ENCODE assay signal across 1 cellular context in the genomic region with DNA sequence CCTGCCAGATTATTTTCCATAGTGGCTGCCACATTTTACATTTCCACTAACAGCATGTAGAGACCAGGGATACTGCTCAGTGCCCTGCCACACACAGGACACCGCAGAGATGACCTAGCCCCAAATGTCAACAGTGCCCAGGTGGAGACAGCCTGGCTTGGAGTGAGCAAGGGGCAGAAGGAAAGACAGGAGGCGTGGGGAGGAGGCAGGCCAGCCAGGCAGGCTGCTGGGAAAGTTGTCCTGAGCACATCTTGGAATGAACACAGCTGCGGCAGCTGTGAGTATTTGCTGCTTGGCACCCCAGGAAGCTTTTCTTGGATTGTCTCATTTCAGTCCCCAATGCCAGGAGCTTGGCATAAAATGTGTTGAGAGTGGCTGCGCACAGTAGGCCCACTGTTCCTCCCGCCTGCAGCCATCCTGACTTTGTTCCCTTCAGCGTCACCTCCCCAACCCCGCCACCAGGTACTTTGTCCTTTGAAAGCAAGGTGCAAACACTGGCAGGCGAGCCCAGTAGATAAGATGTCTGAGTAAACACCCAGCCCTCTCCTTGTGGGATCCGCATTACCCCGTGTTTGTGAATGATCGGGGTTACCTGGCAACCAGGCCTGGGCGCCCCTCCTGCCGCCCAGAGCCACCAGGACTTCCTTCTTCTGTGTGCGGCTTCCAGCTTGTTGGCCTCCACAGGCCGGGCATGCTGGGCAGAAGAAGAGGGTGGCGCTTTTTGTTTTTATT.
TF ChIP-seq lines count a peak whose summit lies in the region.

No MANE protein-coding gene starts in this region.

TF ChIP-seq in HepG2, 621 proteins besides CTCF, POLR2A, EP300 and RAD21 (continued from another document and continues in another):
- TF ChIP-seq, protein P1, sequence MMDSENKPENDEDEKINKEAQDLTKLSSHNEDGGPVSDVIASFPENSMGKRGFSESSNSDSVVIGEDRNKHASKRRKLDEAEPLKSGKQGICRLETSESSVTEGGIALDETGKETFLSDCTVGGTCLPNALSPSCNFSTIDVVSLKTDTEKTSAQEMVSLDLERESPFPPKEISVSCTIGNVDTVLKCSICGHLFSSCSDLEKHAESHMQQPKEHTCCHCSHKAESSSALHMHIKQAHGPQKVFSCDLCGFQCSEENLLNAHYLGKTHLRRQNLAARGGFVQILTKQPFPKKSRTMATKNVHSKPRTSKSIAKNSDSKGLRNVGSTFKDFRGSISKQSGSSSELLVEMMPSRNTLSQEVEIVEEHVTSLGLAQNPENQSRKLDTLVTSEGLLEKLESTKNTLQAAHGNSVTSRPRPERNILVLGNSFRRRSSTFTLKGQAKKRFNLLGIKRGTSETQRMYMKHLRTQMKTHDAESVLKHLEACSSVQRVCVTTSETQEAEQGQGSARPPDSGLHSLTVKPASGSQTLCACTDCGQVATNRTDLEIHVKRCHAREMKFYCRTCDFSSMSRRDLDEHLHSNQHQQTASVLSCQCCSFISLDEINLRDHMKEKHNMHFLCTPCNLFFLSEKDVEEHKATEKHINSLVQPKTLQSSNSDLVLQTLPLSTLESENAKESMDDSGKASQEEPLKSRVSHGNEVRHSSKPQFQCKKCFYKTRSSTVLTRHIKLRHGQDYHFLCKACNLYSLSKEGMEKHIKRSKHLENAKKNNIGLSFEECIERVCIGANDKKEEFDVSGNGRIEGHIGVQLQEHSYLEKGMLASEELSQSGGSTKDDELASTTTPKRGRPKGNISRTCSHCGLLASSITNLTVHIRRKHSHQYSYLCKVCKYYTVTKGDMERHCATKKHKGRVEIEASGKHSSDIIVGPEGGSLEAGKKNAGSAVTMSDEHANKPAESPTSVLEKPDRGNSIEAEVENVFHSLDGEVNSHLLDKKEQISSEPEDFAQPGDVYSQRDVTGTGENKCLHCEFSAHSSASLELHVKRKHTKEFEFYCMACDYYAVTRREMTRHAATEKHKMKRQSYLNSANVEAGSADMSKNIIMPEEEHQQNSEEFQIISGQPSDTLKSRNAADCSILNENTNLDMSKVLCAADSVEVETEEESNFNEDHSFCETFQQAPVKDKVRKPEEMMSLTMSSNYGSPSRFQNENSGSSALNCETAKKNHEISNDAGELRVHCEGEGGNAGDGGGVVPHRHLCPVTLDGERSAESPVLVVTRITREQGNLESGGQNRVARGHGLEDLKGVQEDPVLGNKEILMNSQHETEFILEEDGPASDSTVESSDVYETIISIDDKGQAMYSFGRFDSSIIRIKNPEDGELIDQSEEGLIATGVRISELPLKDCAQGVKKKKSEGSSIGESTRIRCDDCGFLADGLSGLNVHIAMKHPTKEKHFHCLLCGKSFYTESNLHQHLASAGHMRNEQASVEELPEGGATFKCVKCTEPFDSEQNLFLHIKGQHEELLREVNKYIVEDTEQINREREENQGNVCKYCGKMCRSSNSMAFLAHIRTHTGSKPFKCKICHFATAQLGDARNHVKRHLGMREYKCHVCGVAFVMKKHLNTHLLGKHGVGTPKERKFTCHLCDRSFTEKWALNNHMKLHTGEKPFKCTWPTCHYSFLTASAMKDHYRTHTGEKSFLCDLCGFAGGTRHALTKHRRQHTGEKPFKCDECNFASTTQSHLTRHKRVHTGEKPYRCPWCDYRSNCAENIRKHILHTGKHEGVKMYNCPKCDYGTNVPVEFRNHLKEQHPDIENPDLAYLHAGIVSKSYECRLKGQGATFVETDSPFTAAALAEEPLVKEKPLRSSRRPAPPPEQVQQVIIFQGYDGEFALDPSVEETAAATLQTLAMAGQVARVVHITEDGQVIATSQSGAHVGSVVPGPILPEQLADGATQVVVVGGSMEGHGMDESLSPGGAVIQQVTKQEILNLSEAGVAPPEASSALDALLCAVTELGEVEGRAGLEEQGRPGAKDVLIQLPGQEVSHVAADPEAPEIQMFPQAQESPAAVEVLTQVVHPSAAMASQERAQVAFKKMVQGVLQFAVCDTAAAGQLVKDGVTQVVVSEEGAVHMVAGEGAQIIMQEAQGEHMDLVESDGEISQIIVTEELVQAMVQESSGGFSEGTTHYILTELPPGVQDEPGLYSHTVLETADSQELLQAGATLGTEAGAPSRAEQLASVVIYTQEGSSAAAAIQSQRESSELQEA (CRISPR knock-in tag; IDR thresholded peaks at IDR 0.05; ENCODE audit: not compliant biosample characterization) = peak; percentile 28
- TF ChIP-seq ZNF3 (CRISPR knock-in tag; IDR thresholded peaks at IDR 0.05) = no peak
- TF ChIP-seq, protein P2, sequence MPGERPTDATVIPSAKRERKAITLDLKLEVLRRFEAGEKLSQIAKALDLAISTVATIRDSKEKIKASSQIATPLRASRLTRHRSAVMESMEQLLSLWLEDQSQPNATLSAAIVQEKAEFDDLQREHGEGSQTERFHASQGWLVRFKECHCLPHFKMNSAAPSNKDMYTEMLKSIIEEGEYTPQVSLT (CRISPR knock-in tag; IDR thresholded peaks at IDR 0.05; ENCODE audit: borderline replicate concordance, low read depth) = no peak
- TF ChIP-seq, protein P3, sequence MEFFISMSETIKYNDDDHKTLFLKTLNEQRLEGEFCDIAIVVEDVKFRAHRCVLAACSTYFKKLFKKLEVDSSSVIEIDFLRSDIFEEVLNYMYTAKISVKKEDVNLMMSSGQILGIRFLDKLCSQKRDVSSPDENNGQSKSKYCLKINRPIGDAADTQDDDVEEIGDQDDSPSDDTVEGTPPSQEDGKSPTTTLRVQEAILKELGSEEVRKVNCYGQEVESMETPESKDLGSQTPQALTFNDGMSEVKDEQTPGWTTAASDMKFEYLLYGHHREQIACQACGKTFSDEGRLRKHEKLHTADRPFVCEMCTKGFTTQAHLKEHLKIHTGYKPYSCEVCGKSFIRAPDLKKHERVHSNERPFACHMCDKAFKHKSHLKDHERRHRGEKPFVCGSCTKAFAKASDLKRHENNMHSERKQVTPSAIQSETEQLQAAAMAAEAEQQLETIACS (CRISPR knock-in tag; IDR thresholded peaks at IDR 0.05) = no peak
- TF ChIP-seq, protein P4, sequence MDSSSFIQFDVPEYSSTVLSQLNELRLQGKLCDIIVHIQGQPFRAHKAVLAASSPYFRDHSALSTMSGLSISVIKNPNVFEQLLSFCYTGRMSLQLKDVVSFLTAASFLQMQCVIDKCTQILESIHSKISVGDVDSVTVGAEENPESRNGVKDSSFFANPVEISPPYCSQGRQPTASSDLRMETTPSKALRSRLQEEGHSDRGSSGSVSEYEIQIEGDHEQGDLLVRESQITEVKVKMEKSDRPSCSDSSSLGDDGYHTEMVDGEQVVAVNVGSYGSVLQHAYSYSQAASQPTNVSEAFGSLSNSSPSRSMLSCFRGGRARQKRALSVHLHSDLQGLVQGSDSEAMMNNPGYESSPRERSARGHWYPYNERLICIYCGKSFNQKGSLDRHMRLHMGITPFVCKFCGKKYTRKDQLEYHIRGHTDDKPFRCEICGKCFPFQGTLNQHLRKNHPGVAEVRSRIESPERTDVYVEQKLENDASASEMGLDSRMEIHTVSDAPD (CRISPR knock-in tag; IDR thresholded peaks at IDR 0.05) = peak; percentile 76
- TF ChIP-seq, protein P5, sequence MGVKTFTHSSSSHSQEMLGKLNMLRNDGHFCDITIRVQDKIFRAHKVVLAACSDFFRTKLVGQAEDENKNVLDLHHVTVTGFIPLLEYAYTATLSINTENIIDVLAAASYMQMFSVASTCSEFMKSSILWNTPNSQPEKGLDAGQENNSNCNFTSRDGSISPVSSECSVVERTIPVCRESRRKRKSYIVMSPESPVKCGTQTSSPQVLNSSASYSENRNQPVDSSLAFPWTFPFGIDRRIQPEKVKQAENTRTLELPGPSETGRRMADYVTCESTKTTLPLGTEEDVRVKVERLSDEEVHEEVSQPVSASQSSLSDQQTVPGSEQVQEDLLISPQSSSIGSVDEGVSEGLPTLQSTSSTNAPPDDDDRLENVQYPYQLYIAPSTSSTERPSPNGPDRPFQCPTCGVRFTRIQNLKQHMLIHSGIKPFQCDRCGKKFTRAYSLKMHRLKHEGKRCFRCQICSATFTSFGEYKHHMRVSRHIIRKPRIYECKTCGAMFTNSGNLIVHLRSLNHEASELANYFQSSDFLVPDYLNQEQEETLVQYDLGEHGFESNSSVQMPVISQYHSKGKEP (CRISPR knock-in tag; IDR thresholded peaks at IDR 0.05) = no peak
- TF ChIP-seq ZNF562 (CRISPR knock-in tag; IDR thresholded peaks at IDR 0.05; ENCODE audit: borderline replicate concordance) = no peak
- TF ChIP-seq, protein P6, sequence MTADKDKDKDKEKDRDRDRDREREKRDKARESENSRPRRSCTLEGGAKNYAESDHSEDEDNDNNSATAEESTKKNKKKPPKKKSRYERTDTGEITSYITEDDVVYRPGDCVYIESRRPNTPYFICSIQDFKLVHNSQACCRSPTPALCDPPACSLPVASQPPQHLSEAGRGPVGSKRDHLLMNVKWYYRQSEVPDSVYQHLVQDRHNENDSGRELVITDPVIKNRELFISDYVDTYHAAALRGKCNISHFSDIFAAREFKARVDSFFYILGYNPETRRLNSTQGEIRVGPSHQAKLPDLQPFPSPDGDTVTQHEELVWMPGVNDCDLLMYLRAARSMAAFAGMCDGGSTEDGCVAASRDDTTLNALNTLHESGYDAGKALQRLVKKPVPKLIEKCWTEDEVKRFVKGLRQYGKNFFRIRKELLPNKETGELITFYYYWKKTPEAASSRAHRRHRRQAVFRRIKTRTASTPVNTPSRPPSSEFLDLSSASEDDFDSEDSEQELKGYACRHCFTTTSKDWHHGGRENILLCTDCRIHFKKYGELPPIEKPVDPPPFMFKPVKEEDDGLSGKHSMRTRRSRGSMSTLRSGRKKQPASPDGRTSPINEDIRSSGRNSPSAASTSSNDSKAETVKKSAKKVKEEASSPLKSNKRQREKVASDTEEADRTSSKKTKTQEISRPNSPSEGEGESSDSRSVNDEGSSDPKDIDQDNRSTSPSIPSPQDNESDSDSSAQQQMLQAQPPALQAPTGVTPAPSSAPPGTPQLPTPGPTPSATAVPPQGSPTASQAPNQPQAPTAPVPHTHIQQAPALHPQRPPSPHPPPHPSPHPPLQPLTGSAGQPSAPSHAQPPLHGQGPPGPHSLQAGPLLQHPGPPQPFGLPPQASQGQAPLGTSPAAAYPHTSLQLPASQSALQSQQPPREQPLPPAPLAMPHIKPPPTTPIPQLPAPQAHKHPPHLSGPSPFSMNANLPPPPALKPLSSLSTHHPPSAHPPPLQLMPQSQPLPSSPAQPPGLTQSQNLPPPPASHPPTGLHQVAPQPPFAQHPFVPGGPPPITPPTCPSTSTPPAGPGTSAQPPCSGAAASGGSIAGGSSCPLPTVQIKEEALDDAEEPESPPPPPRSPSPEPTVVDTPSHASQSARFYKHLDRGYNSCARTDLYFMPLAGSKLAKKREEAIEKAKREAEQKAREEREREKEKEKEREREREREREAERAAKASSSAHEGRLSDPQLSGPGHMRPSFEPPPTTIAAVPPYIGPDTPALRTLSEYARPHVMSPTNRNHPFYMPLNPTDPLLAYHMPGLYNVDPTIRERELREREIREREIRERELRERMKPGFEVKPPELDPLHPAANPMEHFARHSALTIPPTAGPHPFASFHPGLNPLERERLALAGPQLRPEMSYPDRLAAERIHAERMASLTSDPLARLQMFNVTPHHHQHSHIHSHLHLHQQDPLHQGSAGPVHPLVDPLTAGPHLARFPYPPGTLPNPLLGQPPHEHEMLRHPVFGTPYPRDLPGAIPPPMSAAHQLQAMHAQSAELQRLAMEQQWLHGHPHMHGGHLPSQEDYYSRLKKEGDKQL (CRISPR knock-in tag; IDR thresholded peaks at IDR 0.05; ENCODE audit: low read depth) = 0 out of 2 replicates have a peak, but pooled peaks have one; percentile 35
- TF ChIP-seq, protein P7, sequence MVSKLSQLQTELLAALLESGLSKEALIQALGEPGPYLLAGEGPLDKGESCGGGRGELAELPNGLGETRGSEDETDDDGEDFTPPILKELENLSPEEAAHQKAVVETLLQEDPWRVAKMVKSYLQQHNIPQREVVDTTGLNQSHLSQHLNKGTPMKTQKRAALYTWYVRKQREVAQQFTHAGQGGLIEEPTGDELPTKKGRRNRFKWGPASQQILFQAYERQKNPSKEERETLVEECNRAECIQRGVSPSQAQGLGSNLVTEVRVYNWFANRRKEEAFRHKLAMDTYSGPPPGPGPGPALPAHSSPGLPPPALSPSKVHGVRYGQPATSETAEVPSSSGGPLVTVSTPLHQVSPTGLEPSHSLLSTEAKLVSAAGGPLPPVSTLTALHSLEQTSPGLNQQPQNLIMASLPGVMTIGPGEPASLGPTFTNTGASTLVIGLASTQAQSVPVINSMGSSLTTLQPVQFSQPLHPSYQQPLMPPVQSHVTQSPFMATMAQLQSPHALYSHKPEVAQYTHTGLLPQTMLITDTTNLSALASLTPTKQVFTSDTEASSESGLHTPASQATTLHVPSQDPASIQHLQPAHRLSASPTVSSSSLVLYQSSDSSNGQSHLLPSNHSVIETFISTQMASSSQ (IDR thresholded peaks at IDR 0.05; ENCODE audit: low read depth) = no peak
- TF ChIP-seq, protein P7 (CRISPR knock-in tag; IDR thresholded peaks at IDR 0.05; ENCODE audit: borderline replicate concordance) = peak; percentile 60; the same call in 1 of the 2 replicates
- TF ChIP-seq, protein P8, sequence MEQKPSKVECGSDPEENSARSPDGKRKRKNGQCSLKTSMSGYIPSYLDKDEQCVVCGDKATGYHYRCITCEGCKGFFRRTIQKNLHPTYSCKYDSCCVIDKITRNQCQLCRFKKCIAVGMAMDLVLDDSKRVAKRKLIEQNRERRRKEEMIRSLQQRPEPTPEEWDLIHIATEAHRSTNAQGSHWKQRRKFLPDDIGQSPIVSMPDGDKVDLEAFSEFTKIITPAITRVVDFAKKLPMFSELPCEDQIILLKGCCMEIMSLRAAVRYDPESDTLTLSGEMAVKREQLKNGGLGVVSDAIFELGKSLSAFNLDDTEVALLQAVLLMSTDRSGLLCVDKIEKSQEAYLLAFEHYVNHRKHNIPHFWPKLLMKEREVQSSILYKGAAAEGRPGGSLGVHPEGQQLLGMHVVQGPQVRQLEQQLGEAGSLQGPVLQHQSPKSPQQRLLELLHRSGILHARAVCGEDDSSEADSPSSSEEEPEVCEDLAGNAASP (CRISPR knock-in tag; IDR thresholded peaks at IDR 0.05; ENCODE audit: borderline replicate concordance) = peak; percentile 61; the same call in 1 of the 2 replicates
- TF ChIP-seq ELF4 (CRISPR knock-in tag; IDR thresholded peaks at IDR 0.05; ENCODE audit: borderline replicate concordance) = no peak
- TF ChIP-seq, protein P9, sequence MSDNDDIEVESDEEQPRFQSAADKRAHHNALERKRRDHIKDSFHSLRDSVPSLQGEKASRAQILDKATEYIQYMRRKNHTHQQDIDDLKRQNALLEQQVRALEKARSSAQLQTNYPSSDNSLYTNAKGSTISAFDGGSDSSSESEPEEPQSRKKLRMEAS (IDR thresholded peaks at IDR 0.05) = peak; percentile 43; the same call in 1 of the 2 replicates
- TF ChIP-seq SP140L (CRISPR knock-in tag; IDR thresholded peaks at IDR 0.05; ENCODE audit: borderline replicate concordance) = no peak
- no peak for TF ChIP-seq ZNF850 (CRISPR knock-in tag; conservative IDR thresholded peaks at IDR 0.05)
- no peak; the same call in 1 of the 2 replicates for TF ChIP-seq ZNF552 (CRISPR knock-in tag; IDR thresholded peaks at IDR 0.05; ENCODE audit: borderline replicate concordance)
- 0 out of 2 replicates have a peak, but pooled peaks have one; percentile 50 for TF ChIP-seq ZNF564 (CRISPR knock-in tag; IDR thresholded peaks at IDR 0.05)
